8 cellular contexts compared by ENCODE assay signal in the genomic region with DNA sequence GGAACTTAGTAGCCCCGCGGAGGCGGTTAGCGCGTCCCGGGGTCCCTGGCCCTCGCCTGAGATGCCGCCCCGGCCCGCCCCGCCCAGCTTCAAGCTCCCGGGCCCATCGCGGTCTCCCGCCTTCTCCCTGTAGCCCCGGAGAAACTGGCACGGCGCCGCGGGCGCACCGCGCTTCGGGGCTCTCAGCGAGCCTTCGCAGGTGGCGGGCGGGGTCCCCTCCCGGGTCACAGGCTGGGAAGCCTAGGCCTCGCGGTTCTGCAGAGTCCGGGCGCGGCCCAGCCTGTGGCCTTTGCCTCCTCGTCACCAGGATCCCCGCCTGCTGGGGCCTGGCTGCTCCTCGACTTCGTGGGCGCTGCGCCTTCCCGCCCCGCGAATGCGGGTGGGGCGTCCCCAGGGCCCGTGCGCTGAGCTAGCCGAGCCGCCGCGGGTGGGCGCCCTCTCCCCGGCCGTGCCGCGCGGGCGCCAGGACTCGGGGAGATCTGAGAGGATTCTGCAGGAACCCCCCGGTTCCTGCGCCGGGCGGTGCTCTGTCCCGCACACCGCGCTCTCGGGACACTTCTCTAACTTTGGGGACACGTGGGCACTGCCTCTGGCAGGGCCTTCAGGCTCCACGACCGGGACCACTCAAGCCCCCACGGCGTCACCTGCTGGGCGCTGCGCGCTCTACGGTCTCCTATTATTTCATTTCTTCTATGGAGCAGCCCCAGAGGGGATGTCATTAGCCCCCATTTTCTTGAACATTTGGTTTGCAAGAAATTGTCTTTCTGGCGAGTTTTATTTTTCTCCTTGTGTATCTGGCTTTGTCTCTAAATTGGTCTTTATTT. TPM values are rescaled to one million over a fixed set of nuclear protein-coding genes. Genes with fewer than 3 reads are reported as not detected.
DNase-seq lines count a peak whose midpoint lies in the region; ATAC-seq and TF ChIP-seq lines count a peak whose summit lies in the region.

No MANE protein-coding gene starts in this region.

- peak; percentile 51 to 60 (median 56) for DNase-seq in activated CD4-positive, CD25-positive, alpha-beta regulatory T cell (lab: John Stamatoyannopoulos, UW)
- no peak for DNase-seq in activated CD4-positive, CD25-positive, alpha-beta regulatory T cell treated with anti-CD3 and anti-CD28 coated beads, Interleukin-2, amount 50 U/mL, for 72 hours
- DNase-seq in NCI-H510A (lab: John Stamatoyannopoulos, UW) = peak; percentile 69
- DNase-seq in activated CD8-positive, alpha-beta memory T cell treated with anti-CD3 and anti-CD28 coated beads, Interleukin-2, amount 50 U/mL, for 1 hour (ENCODE audit: extremely low read depth) = peak; percentile 40
- no peak for DNase-seq in esophagus muscularis mucosa (ENCODE audit: extremely low spot score)
- peak; percentile 66 for DNase-seq in natural killer cell treated with Interleukin-12 subunit alpha and Interleukin-12 subunit beta and Interleukin-15 and Interleukin-18, amount 100 ng/mL, for 72 hours (ENCODE audit: low spot score)
- peak in 12 of 49 donors; percentile 3 to 44 (median 18) for DNase-seq in substantia nigra (lab: John Stamatoyannopoulos, UW)

- no peaks in the 10 kb centered on the region for H3K36me3 Mint-ChIP-seq in natural killer cell treated with Interleukin-12 subunit alpha and Interleukin-12 subunit beta and Interleukin-15 and Interleukin-18, amount 100 ng/mL, for 72 hours

- H3K4me3 ChIP-seq in esophagus muscularis mucosa = peak overlapping the region; percentile 80 to 88 (median 80)

- intact Hi-C loops in esophagus muscularis mucosa (cut with DNase I) = no loop called here

- H3K27me3 Mint-ChIP-seq in natural killer cell treated with Interleukin-12 subunit alpha and Interleukin-12 subunit beta and Interleukin-15 and Interleukin-18, amount 100 ng/mL, for 72 hours = peaks cover 7 to 18% of the 10 kb centered on the region in 2 donors

- peaks cover 23 to 26% of the 10 kb centered on the region in 2 donors for H3K4me1 Mint-ChIP-seq in natural killer cell treated with Interleukin-12 subunit alpha and Interleukin-12 subunit beta and Interleukin-15 and Interleukin-18, amount 100 ng/mL, for 72 hours (ENCODE audit: low read depth in 2 of 2)

- H3K9me3 ChIP-seq in esophagus muscularis mucosa = no peaks in the 10 kb centered on the region

- no peaks in the 10 kb centered on the region for H3K9me3 Mint-ChIP-seq in natural killer cell treated with Interleukin-12 subunit alpha and Interleukin-12 subunit beta and Interleukin-15 and Interleukin-18, amount 100 ng/mL, for 72 hours

- peak overlapping the region in 1 of 2 donors; percentile 58 for H3K27ac Mint-ChIP-seq in natural killer cell treated with Interleukin-12 subunit alpha and Interleukin-12 subunit beta and Interleukin-15 and Interleukin-18, amount 100 ng/mL, for 72 hours

- peaks cover 13 to 67% (median 64%) of the 10 kb centered on the region in 4 donors for H3K4me1 ChIP-seq in esophagus muscularis mucosa

- ATAC-seq in HG02970 (IDR thresholded peaks at IDR 0.05; ENCODE audit: low FRiP score, unreplicated experiment) = peak; percentile 40
- ATAC-seq in natural killer cell treated with Interleukin-12 subunit alpha and Interleukin-12 subunit beta and Interleukin-15 and Interleukin-18, amount 100 ng/mL, for 72 hours = peak; percentile 57 to 71

- under 1% methylated on average over 10 of the region's 77 CpGs for WGBS in esophagus muscularis mucosa

- peak overlapping the region; percentile 74 for H3K4me3 Mint-ChIP-seq in natural killer cell treated with Interleukin-12 subunit alpha and Interleukin-12 subunit beta and Interleukin-15 and Interleukin-18, amount 100 ng/mL, for 72 hours

- H3K36me3 ChIP-seq in esophagus muscularis mucosa = no peaks in the 10 kb centered on the region

- peaks cover 0 to 3% (median 0%) of the 10 kb centered on the region in 4 donors for H3K27me3 ChIP-seq in esophagus muscularis mucosa

- peak; percentile 51 to 64 (median 53) for TF ChIP-seq CTCF in esophagus muscularis mucosa (IDR thresholded peaks at IDR 0.05)

- TF ChIP-seq EP300 in esophagus muscularis mucosa (IDR thresholded peaks at IDR 0.05) = no peak

- H3K27ac ChIP-seq in esophagus muscularis mucosa (replicated peaks in 1 of 4) (peak overlapping the region; percentile 77 to 88 (median 81)), substantia nigra (ENCODE audit: low read depth, low read length, poor library complexity, severe bottlenecking) (peak overlapping the region; percentile 19)

- TF ChIP-seq POLR2A in esophagus muscularis mucosa (IDR thresholded peaks at IDR 0.05; ENCODE audit: low read depth) = no peak

RNA-seq across cellular contexts. Expression of a gene that starts 0.7 kb away (rescaled TPM):
- total RNA-seq in esophagus muscularis mucosa = 10 to 100 TPM; 31.4 to 41.6 (median 36.1) TPM
- 10 to 100 TPM; 23.0 to 26.1 TPM for total RNA-seq in natural killer cell treated with Interleukin-12 subunit alpha and Interleukin-12 subunit beta and Interleukin-15 and Interleukin-18, amount 100 ng/mL, for 72 hours

RNA-seq across cellular contexts. Expression of a gene that starts 53.6 kb away (rescaled TPM):
- total RNA-seq in esophagus muscularis mucosa = 10 to 100 TPM; 49.9 to 78.1 (median 52.9) TPM
- total RNA-seq in natural killer cell treated with Interleukin-12 subunit alpha and Interleukin-12 subunit beta and Interleukin-15 and Interleukin-18, amount 100 ng/mL, for 72 hours = 100 to 1,000 TPM; 138 to 152 TPM

Comparison
In these comparisons a context has a peak if more than half of its experiments do, and no peak if none do; other contexts are left out.
1. DNase-seq: peak in activated CD4-positive, CD25-positive, alpha-beta regulatory T cell (4 of 4), NCI-H510A (single experiment), activated CD8-positive, alpha-beta memory T cell treated with anti-CD3 and anti-CD28 coated beads, Interleukin-2, amount 50 U/mL, for 1 hour (single experiment) and natural killer cell treated with Interleukin-12 subunit alpha and Interleukin-12 subunit beta and Interleukin-15 and Interleukin-18, amount 100 ng/mL, for 72 hours (single experiment); none in activated CD4-positive, CD25-positive, alpha-beta regulatory T cell treated with anti-CD3 and anti-CD28 coated beads, Interleukin-2, amount 50 U/mL, for 72 hours (single experiment) and esophagus muscularis mucosa (single experiment).